Comparison of ENCODE assay signal across 1 cellular context in the genomic region with DNA sequence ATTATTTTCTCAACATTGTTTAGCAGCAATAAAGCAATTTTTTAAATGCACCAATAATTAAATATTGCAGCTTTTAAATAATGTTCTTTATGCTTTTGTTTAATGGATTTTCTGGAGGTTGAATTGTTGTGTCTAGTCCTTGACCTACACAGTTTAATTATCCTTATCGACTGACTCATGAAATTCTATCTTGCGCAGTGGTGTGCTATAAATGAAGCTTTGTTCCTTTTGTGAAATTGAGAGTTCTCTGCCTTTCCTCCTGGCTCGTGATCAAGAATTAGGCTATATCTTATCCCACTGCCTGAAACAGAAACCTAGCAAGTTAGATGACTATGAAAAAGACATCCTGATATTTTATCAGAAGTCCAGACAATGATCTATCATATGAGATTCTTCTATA.
TF ChIP-seq lines count a peak whose summit lies in the region.

No MANE protein-coding gene starts in this region.

TF ChIP-seq in HEK293, 187 proteins besides CTCF, POLR2A, EP300 and RAD21 (continued from another document and continues in another):
- no peak for TF ChIP-seq HOXA7 (CRISPR knock-in tag; IDR thresholded peaks at IDR 0.05; ENCODE audit: borderline replicate concordance)
- no peak for TF ChIP-seq ZNF292 (tag by site-specific recombination; IDR thresholded peaks at IDR 0.05; ENCODE audit: borderline replicate concordance, low read depth)
- peak; percentile 91 for TF ChIP-seq FEZF1 (tag by site-specific recombination; IDR thresholded peaks at IDR 0.05)
- TF ChIP-seq ZNF280D (tag by site-specific recombination; IDR thresholded peaks at IDR 0.05), result no peak
- TF ChIP-seq, protein P1, sequence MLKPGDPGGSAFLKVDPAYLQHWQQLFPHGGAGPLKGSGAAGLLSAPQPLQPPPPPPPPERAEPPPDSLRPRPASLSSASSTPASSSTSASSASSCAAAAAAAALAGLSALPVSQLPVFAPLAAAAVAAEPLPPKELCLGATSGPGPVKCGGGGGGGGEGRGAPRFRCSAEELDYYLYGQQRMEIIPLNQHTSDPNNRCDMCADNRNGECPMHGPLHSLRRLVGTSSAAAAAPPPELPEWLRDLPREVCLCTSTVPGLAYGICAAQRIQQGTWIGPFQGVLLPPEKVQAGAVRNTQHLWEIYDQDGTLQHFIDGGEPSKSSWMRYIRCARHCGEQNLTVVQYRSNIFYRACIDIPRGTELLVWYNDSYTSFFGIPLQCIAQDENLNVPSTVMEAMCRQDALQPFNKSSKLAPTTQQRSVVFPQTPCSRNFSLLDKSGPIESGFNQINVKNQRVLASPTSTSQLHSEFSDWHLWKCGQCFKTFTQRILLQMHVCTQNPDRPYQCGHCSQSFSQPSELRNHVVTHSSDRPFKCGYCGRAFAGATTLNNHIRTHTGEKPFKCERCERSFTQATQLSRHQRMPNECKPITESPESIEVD (tag by site-specific recombination; IDR thresholded peaks at IDR 0.05), result peak; percentile 91
- no peak for TF ChIP-seq ZNF571 (tag by site-specific recombination; IDR thresholded peaks at IDR 0.05)
- TF ChIP-seq, protein P2, sequence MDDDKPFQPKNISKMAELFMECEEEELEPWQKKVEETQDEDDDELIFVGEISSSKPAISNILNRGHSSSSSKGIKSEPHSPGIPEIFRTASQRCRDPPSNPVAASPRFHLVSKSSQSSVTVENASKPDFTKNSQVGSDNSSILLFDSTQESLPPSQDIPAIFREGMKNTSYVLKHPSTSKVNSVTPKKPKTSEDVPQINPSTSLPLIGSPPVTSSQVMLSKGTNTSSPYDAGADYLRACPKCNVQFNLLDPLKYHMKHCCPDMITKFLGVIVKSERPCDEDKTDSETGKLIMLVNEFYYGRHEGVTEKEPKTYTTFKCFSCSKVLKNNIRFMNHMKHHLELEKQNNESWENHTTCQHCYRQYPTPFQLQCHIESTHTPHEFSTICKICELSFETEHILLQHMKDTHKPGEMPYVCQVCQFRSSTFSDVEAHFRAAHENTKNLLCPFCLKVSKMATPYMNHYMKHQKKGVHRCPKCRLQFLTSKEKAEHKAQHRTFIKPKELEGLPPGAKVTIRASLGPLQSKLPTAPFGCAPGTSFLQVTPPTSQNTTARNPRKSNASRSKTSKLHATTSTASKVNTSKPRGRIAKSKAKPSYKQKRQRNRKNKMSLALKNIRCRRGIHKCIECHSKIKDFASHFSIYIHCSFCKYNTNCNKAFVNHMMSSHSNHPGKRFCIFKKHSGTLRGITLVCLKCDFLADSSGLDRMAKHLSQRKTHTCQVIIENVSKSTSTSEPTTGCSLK (tag by site-specific recombination; IDR thresholded peaks at IDR 0.05), result no peak
- no peak for TF ChIP-seq ZNF521 (tag by site-specific recombination; IDR thresholded peaks at IDR 0.05)
- peak; percentile 61; the same call in 1 of the 2 replicates for TF ChIP-seq ZBTB44 (tag by site-specific recombination; IDR thresholded peaks at IDR 0.05)
- TF ChIP-seq, protein P3, sequence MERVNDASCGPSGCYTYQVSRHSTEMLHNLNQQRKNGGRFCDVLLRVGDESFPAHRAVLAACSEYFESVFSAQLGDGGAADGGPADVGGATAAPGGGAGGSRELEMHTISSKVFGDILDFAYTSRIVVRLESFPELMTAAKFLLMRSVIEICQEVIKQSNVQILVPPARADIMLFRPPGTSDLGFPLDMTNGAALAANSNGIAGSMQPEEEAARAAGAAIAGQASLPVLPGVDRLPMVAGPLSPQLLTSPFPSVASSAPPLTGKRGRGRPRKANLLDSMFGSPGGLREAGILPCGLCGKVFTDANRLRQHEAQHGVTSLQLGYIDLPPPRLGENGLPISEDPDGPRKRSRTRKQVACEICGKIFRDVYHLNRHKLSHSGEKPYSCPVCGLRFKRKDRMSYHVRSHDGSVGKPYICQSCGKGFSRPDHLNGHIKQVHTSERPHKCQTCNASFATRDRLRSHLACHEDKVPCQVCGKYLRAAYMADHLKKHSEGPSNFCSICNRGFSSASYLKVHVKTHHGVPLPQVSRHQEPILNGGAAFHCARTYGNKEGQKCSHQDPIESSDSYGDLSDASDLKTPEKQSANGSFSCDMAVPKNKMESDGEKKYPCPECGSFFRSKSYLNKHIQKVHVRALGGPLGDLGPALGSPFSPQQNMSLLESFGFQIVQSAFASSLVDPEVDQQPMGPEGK (tag by site-specific recombination; IDR thresholded peaks at IDR 0.05), result no peak
- TF ChIP-seq PRDM1 (tag by site-specific recombination; IDR thresholded peaks at IDR 0.05), result no peak
- TF ChIP-seq ZNF335 (tag by site-specific recombination; conservative IDR thresholded peaks at IDR 0.05), result no peak
- no peak for TF ChIP-seq ZNF76 (tag by site-specific recombination; IDR thresholded peaks at IDR 0.05; ENCODE audit: borderline replicate concordance, low read depth)
- TF ChIP-seq ZNF610 (tag by site-specific recombination; IDR thresholded peaks at IDR 0.05; ENCODE audit: borderline replicate concordance), result no peak
- TF ChIP-seq ZNF843 (tag by site-specific recombination; IDR thresholded peaks at IDR 0.05), result peak; percentile 81
- no peak for TF ChIP-seq SALL2 (tag by site-specific recombination; IDR thresholded peaks at IDR 0.05; ENCODE audit: borderline replicate concordance)
- peak; percentile 66; the same call in 1 of the 2 replicates for TF ChIP-seq ZBTB17 (tag by site-specific recombination; IDR thresholded peaks at IDR 0.05)
- no peak for TF ChIP-seq IKZF3 (tag by site-specific recombination; IDR thresholded peaks at IDR 0.05)
- TF ChIP-seq ZNF2 (tag by site-specific recombination; IDR thresholded peaks at IDR 0.05), result 0 out of 2 replicates have a peak, but pooled peaks have one; percentile 55
- no peak for TF ChIP-seq ZNF10 (tag by site-specific recombination; IDR thresholded peaks at IDR 0.05)
- TF ChIP-seq, protein P4, sequence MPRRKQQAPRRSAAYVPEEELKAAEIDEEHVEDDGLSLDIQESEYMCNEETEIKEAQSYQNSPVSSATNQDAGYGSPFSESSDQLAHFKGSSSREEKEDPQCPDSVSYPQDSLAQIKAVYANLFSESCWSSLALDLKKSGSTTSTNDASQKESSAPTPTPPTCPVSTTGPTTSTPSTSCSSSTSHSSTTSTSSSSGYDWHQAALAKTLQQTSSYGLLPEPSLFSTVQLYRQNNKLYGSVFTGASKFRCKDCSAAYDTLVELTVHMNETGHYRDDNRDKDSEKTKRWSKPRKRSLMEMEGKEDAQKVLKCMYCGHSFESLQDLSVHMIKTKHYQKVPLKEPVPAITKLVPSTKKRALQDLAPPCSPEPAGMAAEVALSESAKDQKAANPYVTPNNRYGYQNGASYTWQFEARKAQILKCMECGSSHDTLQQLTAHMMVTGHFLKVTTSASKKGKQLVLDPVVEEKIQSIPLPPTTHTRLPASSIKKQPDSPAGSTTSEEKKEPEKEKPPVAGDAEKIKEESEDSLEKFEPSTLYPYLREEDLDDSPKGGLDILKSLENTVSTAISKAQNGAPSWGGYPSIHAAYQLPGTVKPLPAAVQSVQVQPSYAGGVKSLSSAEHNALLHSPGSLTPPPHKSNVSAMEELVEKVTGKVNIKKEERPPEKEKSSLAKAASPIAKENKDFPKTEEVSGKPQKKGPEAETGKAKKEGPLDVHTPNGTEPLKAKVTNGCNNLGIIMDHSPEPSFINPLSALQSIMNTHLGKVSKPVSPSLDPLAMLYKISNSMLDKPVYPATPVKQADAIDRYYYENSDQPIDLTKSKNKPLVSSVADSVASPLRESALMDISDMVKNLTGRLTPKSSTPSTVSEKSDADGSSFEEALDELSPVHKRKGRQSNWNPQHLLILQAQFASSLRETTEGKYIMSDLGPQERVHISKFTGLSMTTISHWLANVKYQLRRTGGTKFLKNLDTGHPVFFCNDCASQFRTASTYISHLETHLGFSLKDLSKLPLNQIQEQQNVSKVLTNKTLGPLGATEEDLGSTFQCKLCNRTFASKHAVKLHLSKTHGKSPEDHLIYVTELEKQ (tag by site-specific recombination; IDR thresholded peaks at IDR 0.05; ENCODE audit: borderline replicate concordance), result no peak
- TF ChIP-seq, protein P5, sequence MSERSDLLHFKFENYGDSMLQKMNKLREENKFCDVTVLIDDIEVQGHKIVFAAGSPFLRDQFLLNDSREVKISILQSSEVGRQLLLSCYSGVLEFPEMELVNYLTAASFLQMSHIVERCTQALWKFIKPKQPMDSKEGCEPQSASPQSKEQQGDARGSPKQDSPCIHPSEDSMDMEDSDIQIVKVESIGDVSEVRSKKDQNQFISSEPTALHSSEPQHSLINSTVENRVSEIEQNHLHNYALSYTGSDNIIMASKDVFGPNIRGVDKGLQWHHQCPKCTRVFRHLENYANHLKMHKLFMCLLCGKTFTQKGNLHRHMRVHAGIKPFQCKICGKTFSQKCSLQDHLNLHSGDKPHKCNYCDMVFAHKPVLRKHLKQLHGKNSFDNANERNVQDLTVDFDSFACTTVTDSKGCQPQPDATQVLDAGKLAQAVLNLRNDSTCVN (tag by site-specific recombination; optimal IDR thresholded peaks at IDR 0.05), result no peak
- TF ChIP-seq ZNF621 (tag by site-specific recombination; IDR thresholded peaks at IDR 0.05), result no peak
- TF ChIP-seq, protein P6, sequence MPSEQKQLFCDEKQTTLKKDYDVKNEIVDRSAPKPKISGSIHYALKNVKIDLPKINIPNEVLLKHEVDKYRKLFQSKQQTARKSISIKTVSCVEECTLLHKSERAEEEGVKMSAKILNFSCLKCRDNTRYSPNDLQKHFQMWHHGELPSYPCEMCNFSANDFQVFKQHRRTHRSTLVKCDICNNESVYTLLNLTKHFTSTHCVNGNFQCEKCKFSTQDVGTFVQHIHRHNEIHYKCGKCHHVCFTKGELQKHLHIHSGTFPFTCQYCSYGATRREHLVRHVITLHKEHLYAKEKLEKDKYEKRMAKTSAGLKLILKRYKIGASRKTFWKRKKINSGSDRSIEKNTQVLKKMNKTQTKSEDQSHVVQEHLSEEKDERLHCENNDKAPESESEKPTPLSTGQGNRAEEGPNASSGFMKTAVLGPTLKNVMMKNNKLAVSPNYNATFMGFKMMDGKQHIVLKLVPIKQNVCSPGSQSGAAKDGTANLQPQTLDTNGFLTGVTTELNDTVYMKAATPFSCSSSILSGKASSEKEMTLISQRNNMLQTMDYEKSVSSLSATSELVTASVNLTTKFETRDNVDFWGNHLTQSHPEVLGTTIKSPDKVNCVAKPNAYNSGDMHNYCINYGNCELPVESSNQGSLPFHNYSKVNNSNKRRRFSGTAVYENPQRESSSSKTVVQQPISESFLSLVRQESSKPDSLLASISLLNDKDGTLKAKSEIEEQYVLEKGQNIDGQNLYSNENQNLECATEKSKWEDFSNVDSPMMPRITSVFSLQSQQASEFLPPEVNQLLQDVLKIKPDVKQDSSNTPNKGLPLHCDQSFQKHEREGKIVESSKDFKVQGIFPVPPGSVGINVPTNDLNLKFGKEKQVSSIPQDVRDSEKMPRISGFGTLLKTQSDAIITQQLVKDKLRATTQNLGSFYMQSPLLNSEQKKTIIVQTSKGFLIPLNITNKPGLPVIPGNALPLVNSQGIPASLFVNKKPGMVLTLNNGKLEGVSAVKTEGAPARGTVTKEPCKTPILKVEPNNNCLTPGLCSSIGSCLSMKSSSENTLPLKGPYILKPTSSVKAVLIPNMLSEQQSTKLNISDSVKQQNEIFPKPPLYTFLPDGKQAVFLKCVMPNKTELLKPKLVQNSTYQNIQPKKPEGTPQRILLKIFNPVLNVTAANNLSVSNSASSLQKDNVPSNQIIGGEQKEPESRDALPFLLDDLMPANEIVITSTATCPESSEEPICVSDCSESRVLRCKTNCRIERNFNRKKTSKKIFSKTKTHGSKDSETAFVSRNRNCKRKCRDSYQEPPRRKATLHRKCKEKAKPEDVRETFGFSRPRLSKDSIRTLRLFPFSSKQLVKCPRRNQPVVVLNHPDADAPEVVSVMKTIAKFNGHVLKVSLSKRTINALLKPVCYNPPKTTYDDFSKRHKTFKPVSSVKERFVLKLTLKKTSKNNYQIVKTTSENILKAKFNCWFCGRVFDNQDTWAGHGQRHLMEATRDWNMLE (tag by site-specific recombination; conservative IDR thresholded peaks at IDR 0.05; ENCODE audit: low read depth), result no peak
- TF ChIP-seq OSR2 (tag by site-specific recombination; IDR thresholded peaks at IDR 0.05), result peak; percentile 42; the same call in 1 of the 2 replicates
- no peak for TF ChIP-seq BCL11B (tag by site-specific recombination; IDR thresholded peaks at IDR 0.05; ENCODE audit: low read depth)
- TF ChIP-seq ZNF777 (tag by site-specific recombination; IDR thresholded peaks at IDR 0.05; ENCODE audit: borderline replicate concordance), result no peak
- TF ChIP-seq ZXDB (tag by site-specific recombination; IDR thresholded peaks at IDR 0.05), result peak; percentile 61
- no peak for TF ChIP-seq ZNF311 (tag by site-specific recombination; IDR thresholded peaks at IDR 0.05; ENCODE audit: borderline replicate concordance)
- no peak for TF ChIP-seq ZNF596 (tag by site-specific recombination; IDR thresholded peaks at IDR 0.05)
- no peak for TF ChIP-seq ZNF701 (tag by site-specific recombination; IDR thresholded peaks at IDR 0.05)
- TF ChIP-seq ZBTB48 (tag by site-specific recombination; IDR thresholded peaks at IDR 0.05), result no peak
- no peak for TF ChIP-seq ZNF785 (tag by site-specific recombination; IDR thresholded peaks at IDR 0.05)
- peak; percentile 81 for TF ChIP-seq SP7 (tag by site-specific recombination; IDR thresholded peaks at IDR 0.05)
